Comparison of ENCODE assay signal across 9 cellular contexts in the genomic region with DNA sequence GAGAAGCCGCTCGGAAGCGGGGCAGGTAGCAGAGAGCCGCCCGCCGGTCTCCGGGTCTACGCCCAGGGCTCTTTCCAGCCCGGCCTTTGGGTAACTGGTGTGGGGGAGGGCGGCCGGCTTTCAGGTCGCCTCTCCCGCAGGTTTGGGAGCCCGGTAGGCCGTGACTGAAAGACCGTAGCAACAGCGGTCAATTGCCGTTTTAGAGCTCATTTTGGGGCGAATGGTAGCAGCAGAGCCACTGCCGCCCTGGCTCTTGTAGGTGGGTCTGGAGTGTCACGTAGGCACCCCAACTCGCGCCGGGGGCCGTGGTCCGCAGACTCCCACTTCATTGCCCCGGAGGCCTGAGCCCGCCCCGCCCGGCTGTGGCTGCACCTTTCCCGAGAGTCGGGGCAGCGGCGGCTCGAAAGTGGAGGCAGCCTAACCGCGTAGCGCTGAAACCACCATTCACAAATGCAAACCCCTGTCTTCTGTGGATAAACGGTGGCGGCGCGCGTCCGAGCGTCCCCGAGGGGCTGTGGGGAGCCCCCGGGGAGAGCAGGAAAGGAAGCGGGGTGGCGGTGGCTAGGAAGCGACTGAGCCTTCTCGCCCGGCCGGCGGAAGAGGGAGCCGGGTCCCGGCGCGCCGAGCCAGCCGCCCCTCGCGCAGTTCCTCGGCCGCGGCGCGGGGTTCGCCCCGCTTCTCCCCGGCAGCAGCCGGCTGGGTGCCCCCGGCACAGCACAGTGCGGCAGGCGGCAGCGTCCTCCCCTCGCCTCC.
A peak's percentile ranks its signal among the peaks of the same experiment; 100 is the strongest.
DNase-seq lines count a peak whose midpoint lies in the region; ATAC-seq and TF ChIP-seq lines count a peak whose summit lies in the region.
"Had no signal": no experiment of that assay in that cellular context is flagged by ENCODE, and none has a peak within 500 bp of the region (broad histone marks: within the 10 kb centered on the region; RNA-seq: fewer than 3 reads in every experiment).

No MANE protein-coding gene starts in this region.

- peak overlapping the region; percentile 31 to 57 (median 44) for H3K4me3 ChIP-seq in heart right ventricle
- H3K4me3 ChIP-seq in rectal smooth muscle tissue (ENCODE audit: low read length): peak overlapping the region; percentile 57

- intact Hi-C loops in heart right ventricle (cut with DNase I): no loop called here

- H3K27me3 ChIP-seq in heart right ventricle (peaks cover 8 to 77% (median 63%) of the 10 kb centered on the region in 7 donors), rectal smooth muscle tissue (ENCODE audit: control insufficient read depth, insufficient read depth, low read length) (no peaks in the 10 kb centered on the region)

- H3K36me3 ChIP-seq in heart right ventricle (no peaks in the 10 kb centered on the region), rectal smooth muscle tissue (ENCODE audit: control insufficient read depth, insufficient read depth, low read length) (no peaks in the 10 kb centered on the region)

- H3K9ac ChIP-seq in rectal smooth muscle tissue (ENCODE audit: low read length): no peak overlapping the region

- H3K4me1 ChIP-seq in heart right ventricle: peaks cover 0 to 21% (median 13%) of the 10 kb centered on the region in 9 donors
- H3K4me1 ChIP-seq in rectal smooth muscle tissue (ENCODE audit: control insufficient read depth, insufficient read depth, low read length): peaks cover 4% of the 10 kb centered on the region

- H3K27ac ChIP-seq in heart right ventricle (no peak overlapping the region), rectal smooth muscle tissue (ENCODE audit: low read depth, low read length) (no peak overlapping the region)

- H3K4me3 Mint-ChIP-seq in activated T-cell treated with anti-CD3 and anti-CD28 coated beads, Interleukin-2, amount 50 U/mL, for 4 hours: no peak overlapping the region
- H3K4me3 Mint-ChIP-seq in activated CD8-positive, alpha-beta memory T cell treated with anti-CD3 and anti-CD28 coated beads, Interleukin-2, amount 10 ng/mL, durations not matched to agents 7 days and 5 days: no peak overlapping the region
- no peak overlapping the region for H3K4me3 Mint-ChIP-seq in activated T-helper 17 cell treated with anti-CD3 and anti-CD28 coated beads, Interleukin-2, amount 50 U/mL, for 72 hours

- CTCF ChIA-PET in activated CD8-positive, alpha-beta memory T cell treated with anti-CD3 and anti-CD28 coated beads, Interleukin-2, amount 10 ng/mL, durations not matched to agents 7 days and 5 days (lab: Charles Lee): interaction anchor here (1.1 kb wide), 1 partner anchor 10 kb away, joined by 3 read pairs; no protein-coding TSS in a partner anchor

- WGBS in heart right ventricle, 2 donors: 0 to 1% methylated on average over 65 to 76 of the region's 76 CpGs

- H3K9me3 ChIP-seq in heart right ventricle: no peaks in the 10 kb centered on the region

- DNase-seq in activated T-cell treated with anti-CD3 and anti-CD28 coated beads, Interleukin-2, amount 50 U/mL, for 4 hours: no peak
- no peak for DNase-seq in activated T-cell treated with anti-CD3 and anti-CD28 coated beads, Interleukin-2, amount 50 U/mL, for 1 hour
- DNase-seq in activated CD8-positive, alpha-beta memory T cell treated with anti-CD3 and anti-CD28 coated beads, Interleukin-2, amount 10 ng/mL, durations not matched to agents 7 days and 5 days: no peak
- peak in 1 of 2 donors; percentile 9 for DNase-seq in heart right ventricle

- H3K27ac Mint-ChIP-seq in activated CD8-positive, alpha-beta memory T cell treated with anti-CD3 and anti-CD28 coated beads, Interleukin-2, amount 10 ng/mL, durations not matched to agents 7 days and 5 days: no peak overlapping the region
- no peak overlapping the region for H3K27ac Mint-ChIP-seq in activated T-helper 17 cell treated with anti-CD3 and anti-CD28 coated beads, Interleukin-2, amount 50 U/mL, for 72 hours
- H3K27ac Mint-ChIP-seq: stimulated activated naive CD8-positive, alpha-beta T cell treated with anti-CD3 and anti-CD28 coated beads, Interleukin-15, Interleukin-2, amounts not matched to agents 100 ng/mL and 50 ng/mL, for 24 hours had no signal

- TF ChIP-seq CTCF in heart right ventricle (IDR thresholded peaks at IDR 0.05): no peak

- H3K9me3 Mint-ChIP-seq in activated T-cell treated with anti-CD3 and anti-CD28 coated beads, Interleukin-2, amount 50 U/mL, for 4 hours: peaks cover 3% of the 10 kb centered on the region
- no peaks in the 10 kb centered on the region for H3K9me3 Mint-ChIP-seq in activated CD8-positive, alpha-beta memory T cell treated with anti-CD3 and anti-CD28 coated beads, Interleukin-2, amount 10 ng/mL, durations not matched to agents 7 days and 5 days (ENCODE audit: low read depth)
- no peaks in the 10 kb centered on the region for H3K9me3 Mint-ChIP-seq in activated T-helper 17 cell treated with anti-CD3 and anti-CD28 coated beads, Interleukin-2, amount 50 U/mL, for 72 hours
- H3K9me3 Mint-ChIP-seq: stimulated activated naive CD8-positive, alpha-beta T cell treated with anti-CD3 and anti-CD28 coated beads, Interleukin-15, Interleukin-2, amounts not matched to agents 100 ng/mL and 50 ng/mL, for 24 hours had no signal

- peak; percentile 32 to 48 for ATAC-seq in activated T-cell treated with anti-CD3 and anti-CD28 coated beads, Interleukin-2, amount 50 U/mL, for 4 hours
- ATAC-seq in HG03139 (IDR thresholded peaks at IDR 0.05; ENCODE audit: unreplicated experiment): peak; percentile 55
- ATAC-seq in activated CD8-positive, alpha-beta memory T cell treated with anti-CD3 and anti-CD28 coated beads, Interleukin-2, amount 10 ng/mL, durations not matched to agents 7 days and 5 days: peak; percentile 30
- ATAC-seq in heart right ventricle: peak in 3 of 8 donors; percentile 22 to 32 (median 31)
- no peak for ATAC-seq in activated T-helper 17 cell treated with anti-CD3 and anti-CD28 coated beads, Interleukin-2, amount 50 U/mL, for 72 hours (replicated peaks)
- ATAC-seq in HG02588 (IDR thresholded peaks at IDR 0.05; ENCODE audit: unreplicated experiment): no peak

- H3K36me3 Mint-ChIP-seq in activated T-cell treated with anti-CD3 and anti-CD28 coated beads, Interleukin-2, amount 50 U/mL, for 4 hours (ENCODE audit: insufficient read depth): no peaks in the 10 kb centered on the region
- peaks cover 2% of the 10 kb centered on the region for H3K36me3 Mint-ChIP-seq in activated CD8-positive, alpha-beta memory T cell treated with anti-CD3 and anti-CD28 coated beads, Interleukin-2, amount 10 ng/mL, durations not matched to agents 7 days and 5 days
- H3K36me3 Mint-ChIP-seq in activated T-helper 17 cell treated with anti-CD3 and anti-CD28 coated beads, Interleukin-2, amount 50 U/mL, for 72 hours (ENCODE audit: low read depth): no peaks in the 10 kb centered on the region

- peaks cover 4% of the 10 kb centered on the region for H3K4me1 Mint-ChIP-seq in activated T-cell treated with anti-CD3 and anti-CD28 coated beads, Interleukin-2, amount 50 U/mL, for 4 hours (ENCODE audit: low read depth)
- peaks cover 10% of the 10 kb centered on the region for H3K4me1 Mint-ChIP-seq in activated CD8-positive, alpha-beta memory T cell treated with anti-CD3 and anti-CD28 coated beads, Interleukin-2, amount 10 ng/mL, durations not matched to agents 7 days and 5 days
- no peaks in the 10 kb centered on the region for H3K4me1 Mint-ChIP-seq in activated T-helper 17 cell treated with anti-CD3 and anti-CD28 coated beads, Interleukin-2, amount 50 U/mL, for 72 hours

- peaks cover 36% of the 10 kb centered on the region for H3K27me3 Mint-ChIP-seq in activated T-cell treated with anti-CD3 and anti-CD28 coated beads, Interleukin-2, amount 50 U/mL, for 4 hours (ENCODE audit: low read depth)
- H3K27me3 Mint-ChIP-seq in activated CD8-positive, alpha-beta memory T cell treated with anti-CD3 and anti-CD28 coated beads, Interleukin-2, amount 10 ng/mL, durations not matched to agents 7 days and 5 days: peaks cover 38% of the 10 kb centered on the region
- H3K27me3 Mint-ChIP-seq in activated T-helper 17 cell treated with anti-CD3 and anti-CD28 coated beads, Interleukin-2, amount 50 U/mL, for 72 hours: peaks cover 24% of the 10 kb centered on the region

Comparison
In these comparisons a context has a peak if more than half of its experiments do, and no peak if none do; other contexts are left out.
1. ATAC-seq: peak in activated T-cell treated with anti-CD3 and anti-CD28 coated beads, Interleukin-2, amount 50 U/mL, for 4 hours (2 of 2), HG03139 (single experiment) and activated CD8-positive, alpha-beta memory T cell treated with anti-CD3 and anti-CD28 coated beads, Interleukin-2, amount 10 ng/mL, durations not matched to agents 7 days and 5 days (single experiment); none in activated T-helper 17 cell treated with anti-CD3 and anti-CD28 coated beads, Interleukin-2, amount 50 U/mL, for 72 hours (single experiment) and HG02588 (single experiment).